ENCODE assay signal across 8 cellular contexts in genomic region chr17:49676276-49676868, GRCh38. TPM values are rescaled to one million over a fixed set of nuclear protein-coding genes. Genes with fewer than 3 reads are reported as not detected.
DNase-seq lines count a peak whose midpoint lies in the region; ATAC-seq and TF ChIP-seq lines count a peak whose summit lies in the region.

No MANE protein-coding gene starts in this region.

- H3K4me1 Mint-ChIP-seq in Caco-2 (ENCODE audit: low read depth, unreplicated experiment) = peaks cover 24% of the 10 kb centered on the region
- peaks cover 37% of the 10 kb centered on the region for H3K4me1 Mint-ChIP-seq in T-helper 2 cell treated with Interferon-gamma antibody and Interleukin-4, amounts not matched to agents 5 μg/mL and 100 μg/mL, for 36 hours (ENCODE audit: low read depth)

- CTCF ChIA-PET in Caco-2 (lab: Charles Lee) = interaction anchor here (0.5 to 0.7 kb wide), 2 partner anchors 44 to 58 kb away, joined by 3 read pairs; no protein-coding TSS in a partner anchor

- TF ChIP-seq CTCF in Caco-2 (IDR thresholded peaks at IDR 0.05; ENCODE audit: insufficient read depth in 1 of 2, low read depth in 1 of 2, low read length in 1 of 2, severe bottlenecking in 1 of 2, unreplicated experiment in 1 of 2) (no peak), fibroblast of mammary gland (conservative IDR thresholded peaks at IDR 0.05; ENCODE audit: control insufficient read depth, insufficient read depth, low read depth, low read length) (no peak)

- H3K27ac Mint-ChIP-seq in Caco-2 (ENCODE audit: unreplicated experiment) = peak overlapping the region; percentile 92
- peak overlapping the region; percentile 99 for H3K27ac Mint-ChIP-seq in T-helper 2 cell treated with Interferon-gamma antibody and Interleukin-4, amounts not matched to agents 5 μg/mL and 100 μg/mL, for 36 hours

- H3K36me3 Mint-ChIP-seq in Caco-2 (ENCODE audit: insufficient read depth, unreplicated experiment) = peaks cover 41% of the 10 kb centered on the region
- H3K36me3 Mint-ChIP-seq in T-helper 2 cell treated with Interferon-gamma antibody and Interleukin-4, amounts not matched to agents 5 μg/mL and 100 μg/mL, for 36 hours (ENCODE audit: low read depth) = peaks cover 18% of the 10 kb centered on the region

- peaks cover 5% of the 10 kb centered on the region; the same call in 1 of the 2 replicates for H3K4me1 ChIP-seq in Caco-2

- intact Hi-C loops in Caco-2 (cut with micrococcal nuclease; ENCODE audit: unreplicated experiment) = loop anchor here (2.0 to 5.0 kb wide), 2 partner anchors 30 to 179 kb away; partner anchors contain the start of gene NGFR

- no peaks in the 10 kb centered on the region for H3K9me3 ChIP-seq in Caco-2

- DNase-seq in Caco-2 (no peak), fibroblast of mammary gland (ENCODE audit: low read depth) (peak; percentile 58), renal cortical epithelial cell (ENCODE audit: low read depth) (peak; percentile 20), NCI-H446 treated with DMSO at 0.1 percent for 48 hours (lab: John Stamatoyannopoulos, UW) (no peak), NCI-H526 treated with DMSO at 0.1 percent for 48 hours (lab: John Stamatoyannopoulos, UW) (no peak)
- no peak for DNase-seq in T-helper 2 cell treated with Interferon-gamma antibody and Interleukin-4, amounts not matched to agents 5 μg/mL and 100 μg/mL, for 36 hours (ENCODE audit: low spot score)

- POLR2A ChIA-PET in Caco-2 (lab: Charles Lee) = no interaction called here

- no peaks in the 10 kb centered on the region for H3K27me3 Mint-ChIP-seq in Caco-2 (ENCODE audit: insufficient read depth, unreplicated experiment)
- H3K27me3 Mint-ChIP-seq in T-helper 2 cell treated with Interferon-gamma antibody and Interleukin-4, amounts not matched to agents 5 μg/mL and 100 μg/mL, for 36 hours (ENCODE audit: low read depth) = peaks cover 5% of the 10 kb centered on the region

- BruUV-seq in Caco-2 (replicated peaks; lab: Mats Ljungman, UMichigan) = no TSS peak

- H3K36me3 ChIP-seq in Caco-2 (ENCODE audit: control insufficient read depth, insufficient read depth, low read length) = no peaks in the 10 kb centered on the region

- H3K4me3 Mint-ChIP-seq in Caco-2 (ENCODE audit: unreplicated experiment) = peak overlapping the region; percentile 83
- H3K4me3 Mint-ChIP-seq in T-helper 2 cell treated with Interferon-gamma antibody and Interleukin-4, amounts not matched to agents 5 μg/mL and 100 μg/mL, for 36 hours = peak overlapping the region; percentile 88

- H3K4me3 ChIP-seq in Caco-2 (ENCODE audit: low read depth, low read length) (peak overlapping the region; percentile 68), fibroblast of mammary gland (ENCODE audit: control insufficient read depth, low read depth, low read length) (peak overlapping the region; percentile 70)

- ATAC-seq in GM19324 (IDR thresholded peaks at IDR 0.05; ENCODE audit: low FRiP score, unreplicated experiment) (peak; percentile 55), HG03439 (IDR thresholded peaks at IDR 0.05; ENCODE audit: unreplicated experiment) (peak; percentile 53)

- no peaks in the 10 kb centered on the region for H3K9me3 Mint-ChIP-seq in Caco-2 (ENCODE audit: unreplicated experiment)
- no peaks in the 10 kb centered on the region for H3K9me3 Mint-ChIP-seq in T-helper 2 cell treated with Interferon-gamma antibody and Interleukin-4, amounts not matched to agents 5 μg/mL and 100 μg/mL, for 36 hours

- no peaks in the 10 kb centered on the region for H3K27me3 ChIP-seq in Caco-2 (replicated peaks; ENCODE audit: control insufficient read depth, insufficient read depth, low read length)

RNA-seq across cellular contexts. Expression of gene SPOP, which starts 1.5 kb away (rescaled TPM):
- total RNA-seq in Caco-2 (2022) (70.2 and 78.4 TPM in 2 replicates), renal cortical epithelial cell (40.3 and 54.2 TPM in 2 replicates)

RNA-seq across cellular contexts. Expression of gene SLC35B1, which starts 31.4 kb away (rescaled TPM):
- 228 and 232 TPM in 2 replicates for total RNA-seq in Caco-2 (2022)
- 34.9 and 65.8 TPM in 2 replicates for total RNA-seq in renal cortical epithelial cell

Comparison
In these comparisons a context has a peak if more than half of its experiments do, and no peak if none do; other contexts are left out.
1. DNase-seq: peak in fibroblast of mammary gland (single experiment) and renal cortical epithelial cell (single experiment); none in Caco-2 (0 of 2), T-helper 2 cell treated with Interferon-gamma antibody and Interleukin-4, amounts not matched to agents 5 μg/mL and 100 μg/mL, for 36 hours (single experiment), NCI-H446 treated with DMSO at 0.1 percent for 48 hours (single experiment) and NCI-H526 treated with DMSO at 0.1 percent for 48 hours (single experiment).